Comparison of ENCODE assay signal across 20 cellular contexts in the genomic region with DNA sequence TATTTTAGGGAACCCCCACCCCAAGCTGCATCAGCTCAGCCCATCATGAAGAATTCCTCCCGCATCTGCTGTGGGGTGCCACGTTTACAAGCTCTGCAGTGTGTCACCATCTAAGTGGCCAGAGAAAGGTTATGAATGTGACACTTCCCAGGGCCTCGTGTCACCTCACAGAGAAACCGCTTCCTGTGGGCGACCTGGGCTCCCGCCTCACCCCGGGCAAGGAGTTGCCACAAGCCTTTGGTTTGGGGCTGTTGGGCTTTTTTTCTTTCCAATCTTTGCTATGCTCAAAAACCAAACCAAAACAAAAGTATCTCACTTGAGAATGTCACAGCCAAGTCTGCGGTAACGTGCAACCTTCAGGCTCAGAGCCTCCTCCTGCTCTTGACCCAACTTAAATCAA.
A peak's percentile ranks its signal among the peaks of the same experiment; 100 is the strongest.
DNase-seq lines count a peak whose midpoint lies in the region; ATAC-seq, FAIRE-seq and TF ChIP-seq lines count a peak whose summit lies in the region.
"Had no signal": no experiment of that assay in that cellular context is flagged by ENCODE, and none has a peak within 500 bp of the region (broad histone marks: within the 10 kb centered on the region; RNA-seq: fewer than 3 reads in every experiment).

No MANE protein-coding gene starts in this region.

- peak; percentile 57 for DNase-seq in activated naive CD4-positive, alpha-beta T cell treated with anti-CD3 and anti-CD28 coated beads, Interleukin-2, amount 10 ng/mL, durations not matched to agents 7 days and 5 days
- no peak for DNase-seq in activated naive CD4-positive, alpha-beta T cell (lab: John Stamatoyannopoulos, UW)
- peak; percentile 12 to 19 for DNase-seq in activated CD4-positive, alpha-beta T cell treated with anti-CD3 and anti-CD28 coated beads, Interleukin-2, amount 50 U/mL, for 48 hours
- DNase-seq in chondrocyte (ENCODE audit: low spot score) = no peak
- no peak for DNase-seq in thoracic aorta (ENCODE audit: low spot score)
- DNase-seq in HTR-8/SVneo (ENCODE audit: insufficient read length, low spot score) = no peak
- no peak for DNase-seq in midbrain (lab: John Stamatoyannopoulos, UW)
- DNase-seq: activated CD8-positive, alpha-beta memory T cell treated with anti-CD3 and anti-CD28 coated beads for 24 hours; adrenal gland; caudate nucleus; DMS79 treated with DMSO at 0.1 percent for 48 hours; effector CD4-positive, alpha-beta T cell; Kasumi-1; NCI-H1417; NCI-H2171; NCI-H82 had no signal

- H3K4me3 Mint-ChIP-seq in activated naive CD4-positive, alpha-beta T cell treated with anti-CD3 and anti-CD28 coated beads, Interleukin-2, amount 10 ng/mL, durations not matched to agents 7 days and 5 days = no peak overlapping the region
- H3K4me3 Mint-ChIP-seq in chondrocyte (ENCODE audit: unreplicated experiment) = no peak overlapping the region
- H3K4me3 Mint-ChIP-seq: mesothelial cell of epicardium had no signal

- H3K36me3 ChIP-seq in thoracic aorta = no peaks in the 10 kb centered on the region
- H3K36me3 ChIP-seq: adrenal gland, esophagus muscularis mucosa had no signal

- peaks cover 29% of the 10 kb centered on the region for H3K27me3 Mint-ChIP-seq in activated naive CD4-positive, alpha-beta T cell treated with anti-CD3 and anti-CD28 coated beads, Interleukin-2, amount 10 ng/mL, durations not matched to agents 7 days and 5 days
- H3K27me3 Mint-ChIP-seq in chondrocyte (ENCODE audit: low read depth) = peaks cover 2% of the 10 kb centered on the region

- no peaks in the 10 kb centered on the region for H3K36me3 Mint-ChIP-seq in activated naive CD4-positive, alpha-beta T cell treated with anti-CD3 and anti-CD28 coated beads, Interleukin-2, amount 10 ng/mL, durations not matched to agents 7 days and 5 days
- peaks cover 1% of the 10 kb centered on the region for H3K36me3 Mint-ChIP-seq in chondrocyte (ENCODE audit: low read depth)
- H3K36me3 Mint-ChIP-seq: mesothelial cell of epicardium had no signal

- H3K4me1 Mint-ChIP-seq in activated naive CD4-positive, alpha-beta T cell treated with anti-CD3 and anti-CD28 coated beads, Interleukin-2, amount 10 ng/mL, durations not matched to agents 7 days and 5 days = peaks cover 12% of the 10 kb centered on the region
- H3K4me1 Mint-ChIP-seq in chondrocyte (ENCODE audit: low read depth) = peaks cover 63% of the 10 kb centered on the region
- H3K4me1 Mint-ChIP-seq: mesothelial cell of epicardium had no signal

- H3K27me3 ChIP-seq in thoracic aorta (replicated peaks; ENCODE audit: insufficient read depth) = no peaks in the 10 kb centered on the region

- no peak overlapping the region for H3K27ac Mint-ChIP-seq in activated naive CD4-positive, alpha-beta T cell treated with anti-CD3 and anti-CD28 coated beads, Interleukin-2, amount 10 ng/mL, durations not matched to agents 7 days and 5 days
- peak overlapping the region; percentile 80 for H3K27ac Mint-ChIP-seq in chondrocyte (ENCODE audit: unreplicated experiment)
- H3K27ac Mint-ChIP-seq: mesothelial cell of epicardium had no signal

- no peak overlapping the region for H3K4me3 ChIP-seq in thoracic aorta
- H3K4me3 ChIP-seq: adrenal gland, esophagus muscularis mucosa, smooth muscle cell had no signal

- no peaks in the 10 kb centered on the region for H3K9me3 ChIP-seq in thoracic aorta
- H3K9me3 ChIP-seq: adrenal gland, esophagus muscularis mucosa had no signal

- CTCF ChIA-PET in activated naive CD4-positive, alpha-beta T cell treated with anti-CD3 and anti-CD28 coated beads, Interleukin-2, amount 10 ng/mL, durations not matched to agents 7 days and 5 days (lab: Charles Lee) = interaction anchor here (1.1 kb wide), 1 partner anchor 22 kb away, joined by 3 read pairs; no protein-coding TSS in a partner anchor

- peak overlapping the region; percentile 93 to 99 for H3K27ac ChIP-seq in thoracic aorta
- H3K27ac ChIP-seq: adrenal gland, esophagus muscularis mucosa had no signal

- H3K9me3 Mint-ChIP-seq in activated naive CD4-positive, alpha-beta T cell treated with anti-CD3 and anti-CD28 coated beads, Interleukin-2, amount 10 ng/mL, durations not matched to agents 7 days and 5 days = no peaks in the 10 kb centered on the region
- peaks cover 4% of the 10 kb centered on the region for H3K9me3 Mint-ChIP-seq in chondrocyte (ENCODE audit: low read depth)
- H3K9me3 Mint-ChIP-seq: mesothelial cell of epicardium had no signal

- FAIRE-seq in HTR-8/SVneo (lab: Jason Lieb, UNC) = no peak
- FAIRE-seq: RCC 7860 had no signal

- TF ChIP-seq CTCF in chondrocyte (IDR thresholded peaks at IDR 0.05) (no peak), thoracic aorta (IDR thresholded peaks at IDR 0.05) (no peak)

- no peak for ATAC-seq in thoracic aorta (ENCODE audit: insufficient number of reproducible peaks, low FRiP score, low read depth)

- peaks cover 52 to 79% of the 10 kb centered on the region in 2 donors for H3K4me1 ChIP-seq in thoracic aorta (ENCODE audit: control insufficient read depth in 1 of 2, low read depth in 2 of 2)
- H3K4me1 ChIP-seq: adrenal gland had no signal

Comparison
In these comparisons a context has a peak if more than half of its experiments do, and no peak if none do; other contexts are left out.
1. DNase-seq: peak in activated naive CD4-positive, alpha-beta T cell treated with anti-CD3 and anti-CD28 coated beads, Interleukin-2, amount 10 ng/mL, durations not matched to agents 7 days and 5 days (single experiment) and activated CD4-positive, alpha-beta T cell treated with anti-CD3 and anti-CD28 coated beads, Interleukin-2, amount 50 U/mL, for 48 hours (2 of 2); none in activated naive CD4-positive, alpha-beta T cell (0 of 4), chondrocyte (single experiment), thoracic aorta (single experiment), HTR-8/SVneo (single experiment) and midbrain (single experiment).